Comparison of ENCODE assay signal across 9 cellular contexts in the genomic region with DNA sequence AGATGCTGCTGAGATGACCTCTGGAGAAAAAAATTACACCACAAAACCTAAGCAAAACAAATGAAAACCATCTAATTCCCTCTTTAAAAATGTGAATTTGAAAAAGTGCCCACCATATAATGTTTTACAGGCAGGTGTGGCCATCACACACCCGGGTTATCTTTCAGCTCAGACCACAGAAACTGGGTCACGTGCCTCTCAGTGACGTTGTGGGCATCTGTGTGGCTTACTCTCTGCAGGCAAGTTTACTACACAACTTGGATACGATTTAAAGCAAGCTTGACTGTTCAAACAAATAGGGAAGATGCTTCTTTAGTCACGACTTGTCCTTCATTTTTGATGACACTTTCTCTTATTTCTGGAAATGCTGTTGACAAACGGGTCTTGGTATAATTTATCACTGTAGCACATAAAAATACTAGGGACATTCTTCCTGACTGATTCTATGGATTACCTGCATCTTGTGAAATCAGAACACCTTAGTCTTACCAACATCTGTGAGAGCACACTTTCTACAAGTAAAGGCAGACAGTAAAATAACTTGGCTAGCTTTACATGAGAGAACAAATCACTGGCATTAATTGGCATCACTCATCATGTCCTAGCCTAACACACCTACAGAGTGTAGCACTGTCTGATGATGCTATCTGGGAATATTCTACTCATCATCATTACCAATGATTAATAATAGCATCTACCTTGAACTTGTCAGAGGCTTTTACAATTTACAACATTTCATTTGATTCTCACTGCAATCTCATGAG.
DNase-seq lines count a peak whose midpoint lies in the region; ATAC-seq and TF ChIP-seq lines count a peak whose summit lies in the region.
"Had no signal": no experiment of that assay in that cellular context is flagged by ENCODE, and none has a peak within 500 bp of the region (broad histone marks: within the 10 kb centered on the region; RNA-seq: fewer than 3 reads in every experiment).

No MANE protein-coding gene starts in this region.

- H3K9me3 Mint-ChIP-seq in stimulated activated effector memory CD8-positive, alpha-beta T cell treated with anti-CD3 and anti-CD28 coated beads, Interleukin-12 subunit alpha, Interleukin-12 subunit beta, amount 100 ng/mL, for 72 hours, result no peaks in the 10 kb centered on the region

- H3K27me3 ChIP-seq in gastroesophageal sphincter, result no peaks in the 10 kb centered on the region

- peaks cover 28% of the 10 kb centered on the region for H3K4me1 Mint-ChIP-seq in stimulated activated effector memory CD8-positive, alpha-beta T cell treated with anti-CD3 and anti-CD28 coated beads, Interleukin-12 subunit alpha, Interleukin-12 subunit beta, amount 100 ng/mL, for 72 hours

- no peak for TF ChIP-seq POLR2A in gastroesophageal sphincter (IDR thresholded peaks at IDR 0.05)

- no peak overlapping the region for H3K27ac ChIP-seq in gastroesophageal sphincter

- TF ChIP-seq EP300 in gastroesophageal sphincter (IDR thresholded peaks at IDR 0.05), result no peak

- TF ChIP-seq CTCF in GM13976 (IDR thresholded peaks at IDR 0.05; ENCODE audit: borderline replicate concordance, control extremely low read depth, extremely low read depth, insufficient read depth, missing control alignments) (no peak), gastroesophageal sphincter (IDR thresholded peaks at IDR 0.05) (no peak)

- ATAC-seq in GM21786 (IDR thresholded peaks at IDR 0.05; ENCODE audit: unreplicated experiment), result peak; percentile 100
- ATAC-seq in stimulated activated effector memory CD8-positive, alpha-beta T cell treated with anti-CD3 and anti-CD28 coated beads, Interleukin-12 subunit alpha, Interleukin-12 subunit beta, amount 100 ng/mL, for 72 hours, result peak; percentile 92
- no peak for ATAC-seq in gastroesophageal sphincter

- no peaks in the 10 kb centered on the region for H3K9me3 ChIP-seq in gastroesophageal sphincter

- no peaks in the 10 kb centered on the region for H3K36me3 Mint-ChIP-seq in stimulated activated effector memory CD8-positive, alpha-beta T cell treated with anti-CD3 and anti-CD28 coated beads, Interleukin-12 subunit alpha, Interleukin-12 subunit beta, amount 100 ng/mL, for 72 hours
- H3K36me3 Mint-ChIP-seq: brain had no signal

- DNase-seq in GM13976 (ENCODE audit: low spot score) (peak; percentile 49), MV-4-11 (lab: John Stamatoyannopoulos, UW) (peak; percentile 63), DMS79 treated with DMSO at 0.1 percent for 48 hours (lab: John Stamatoyannopoulos, UW) (no peak), GF-D8 (lab: John Stamatoyannopoulos, UW) (no peak)
- DNase-seq in activated gamma-delta T cell treated with anti-CD3 and anti-CD28 coated beads, Interleukin-2, amount 50 U/mL, for 16 hours (ENCODE audit: low read depth), result peak; percentile 47
- peak; percentile 34 to 68 for DNase-seq in stimulated activated effector memory CD8-positive, alpha-beta T cell treated with anti-CD3 and anti-CD28 coated beads, Interleukin-12 subunit alpha, Interleukin-12 subunit beta, amount 100 ng/mL, for 72 hours (ENCODE audit: low spot score in 2 of 2)

- peaks cover 2 to 8% (median 4%) of the 10 kb centered on the region in 3 donors for H3K4me1 ChIP-seq in gastroesophageal sphincter

- no peak overlapping the region for H3K4me3 Mint-ChIP-seq in stimulated activated effector memory CD8-positive, alpha-beta T cell treated with anti-CD3 and anti-CD28 coated beads, Interleukin-12 subunit alpha, Interleukin-12 subunit beta, amount 100 ng/mL, for 72 hours
- H3K4me3 Mint-ChIP-seq: brain had no signal

- peak overlapping the region; percentile 23 for H3K27ac Mint-ChIP-seq in stimulated activated effector memory CD8-positive, alpha-beta T cell treated with anti-CD3 and anti-CD28 coated beads, Interleukin-12 subunit alpha, Interleukin-12 subunit beta, amount 100 ng/mL, for 72 hours
- H3K27ac Mint-ChIP-seq: brain had no signal

- in situ Hi-C loops in GM13976 (cut with MboI; ENCODE audit: low sequenced_read_pairs, unreplicated experiment), result no loop called here

- no peak overlapping the region for H3K4me3 ChIP-seq in gastroesophageal sphincter

- H3K36me3 ChIP-seq in gastroesophageal sphincter, result peaks cover 0 to 6% of the 10 kb centered on the region in 2 donors

- 66 to 75% methylated on average over 5 to 6 of the region's 6 CpGs for WGBS in gastroesophageal sphincter (ENCODE audit: low coverage in 1 of 2), 2 donors

Comparison
In these comparisons a context has a peak if more than half of its experiments do, and no peak if none do; other contexts are left out.
1. DNase-seq: peak in GM13976 (single experiment), MV-4-11 (single experiment), activated gamma-delta T cell treated with anti-CD3 and anti-CD28 coated beads, Interleukin-2, amount 50 U/mL, for 16 hours (single experiment) and stimulated activated effector memory CD8-positive, alpha-beta T cell treated with anti-CD3 and anti-CD28 coated beads, Interleukin-12 subunit alpha, Interleukin-12 subunit beta, amount 100 ng/mL, for 72 hours (2 of 2); none in DMS79 treated with DMSO at 0.1 percent for 48 hours (single experiment) and GF-D8 (single experiment).